Comparison of ENCODE assay signal across 8 cellular contexts in the genomic region with DNA sequence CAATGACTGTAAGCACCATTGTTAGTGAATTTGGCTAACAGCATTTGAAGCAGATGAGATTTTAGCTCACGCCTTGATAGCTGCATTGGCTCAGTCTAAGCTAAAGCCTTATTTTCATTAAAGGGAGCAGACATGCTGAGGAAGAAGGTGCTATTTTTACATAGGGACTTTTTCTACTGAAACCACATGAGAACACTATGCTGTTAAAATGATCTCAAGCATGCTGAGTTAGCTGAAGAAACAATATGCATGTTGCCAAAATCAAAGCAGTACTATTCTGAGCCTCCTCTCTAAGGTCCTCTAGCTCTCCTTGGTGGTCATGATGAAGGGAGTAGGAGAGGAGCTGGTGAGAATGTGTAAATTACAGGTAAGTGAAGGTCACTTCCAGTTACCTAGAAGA.
A peak's percentile ranks its signal among the peaks of the same experiment; 100 is the strongest.
DNase-seq lines count a peak whose midpoint lies in the region; ATAC-seq lines count a peak whose summit lies in the region.

No MANE protein-coding gene starts in this region.

- ATAC-seq in GM18861 (IDR thresholded peaks at IDR 0.05; ENCODE audit: unreplicated experiment) = peak; percentile 93
- peak; percentile 96 for ATAC-seq in GM21786 (IDR thresholded peaks at IDR 0.05; ENCODE audit: unreplicated experiment)
- ATAC-seq in HG03520 (IDR thresholded peaks at IDR 0.05; ENCODE audit: unreplicated experiment) = peak; percentile 77

- DNase-seq in myocyte (ENCODE audit: low read depth) (peak; percentile 34), SHP77 treated with DMSO at 0.1 percent for 48 hours (lab: John Stamatoyannopoulos, UW) (no peak), DMS53 treated with DMSO at 0.1 percent for 48 hours (lab: John Stamatoyannopoulos, UW; ENCODE audit: unreplicated experiment) (no peak), UCSD-AML1 (lab: John Stamatoyannopoulos, UW; ENCODE audit: unreplicated experiment) (no peak)
- DNase-seq in activated T-cell treated with anti-CD3 and anti-CD28 coated beads, Interleukin-2, amount 50 U/mL, for 48 hours = no peak
